ENCODE assay signal across 8 cellular contexts in the genomic region with DNA sequence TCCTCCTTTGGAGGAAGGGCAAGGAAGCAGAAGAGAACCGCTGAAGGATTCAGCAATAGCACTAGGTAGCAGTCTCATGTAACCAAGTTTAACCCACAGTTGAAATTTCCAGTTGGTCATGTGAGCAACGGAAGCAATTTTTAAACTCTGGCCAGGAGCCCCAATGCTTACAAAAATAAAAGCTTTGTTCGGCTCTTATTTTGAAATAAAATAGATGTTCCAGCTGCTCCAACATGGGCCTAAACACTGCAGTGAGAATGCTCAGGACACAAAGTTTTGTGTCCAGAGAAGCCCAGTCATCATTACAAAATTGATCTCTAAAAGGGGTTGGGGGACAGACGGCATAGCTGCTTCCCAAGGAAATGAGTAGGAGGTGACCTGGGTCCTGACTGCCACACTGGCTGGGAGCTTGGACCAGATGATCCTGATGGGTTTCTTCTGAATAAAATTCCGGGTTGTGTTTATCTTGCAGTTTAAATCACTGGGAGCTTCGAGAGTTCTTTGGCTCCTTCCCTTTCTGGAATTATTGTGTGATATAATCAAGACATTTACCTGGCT. TPM values are rescaled to one million over a fixed set of nuclear protein-coding genes. Genes with fewer than 3 reads are reported as not detected.
DNase-seq lines count a peak whose midpoint lies in the region; ATAC-seq and TF ChIP-seq lines count a peak whose summit lies in the region.

No MANE protein-coding gene starts in this region.

- peak overlapping the region; percentile 97 for H3K27ac Mint-ChIP-seq in CD8-positive, alpha-beta T cell
- H3K27ac Mint-ChIP-seq in activated CD8-positive, alpha-beta T cell treated with anti-CD3 and anti-CD28 coated beads for 36 hours: peak overlapping the region; percentile 90

- POLR2A ChIA-PET in CD8-positive, alpha-beta T cell (lab: Charles Lee): interaction anchor here (0.7 to 5.0 kb wide), 17 partner anchors 13 to 830 kb away, joined by 3 to 70 read pairs (median 6); partner anchors contain the start of genes AGBL3, BPGM, CYREN and SLC35B4
- POLR2A ChIA-PET in activated CD8-positive, alpha-beta T cell treated with anti-CD3 and anti-CD28 coated beads for 36 hours (lab: Charles Lee): interaction anchor here (0.6 to 9.5 kb wide), 9 partner anchors 9 to 415 kb away, joined by 3 to 204 read pairs (median 4); partner anchors contain the start of genes AGBL3 and CYREN
- POLR2A ChIA-PET in GM10248 (lab: Yijun Ruan, JAX): interaction anchor here (0.8 to 2.2 kb wide), 3 partner anchors 11 to 152 kb away, joined by 3 to 7 read pairs (median 4); no protein-coding TSS in a partner anchor

- H3K36me3 Mint-ChIP-seq in CD8-positive, alpha-beta T cell: peaks cover 35% of the 10 kb centered on the region
- H3K36me3 Mint-ChIP-seq in activated CD8-positive, alpha-beta T cell treated with anti-CD3 and anti-CD28 coated beads for 36 hours (ENCODE audit: low read depth): peaks cover 25% of the 10 kb centered on the region

- CTCF ChIA-PET in CD8-positive, alpha-beta T cell (lab: Charles Lee): interaction anchor here (1.1 to 3.5 kb wide), 9 partner anchors 9 to 514 kb away, joined by 3 to 27 read pairs (median 4); partner anchors contain the start of genes AGBL3 and CYREN
- CTCF ChIA-PET in activated CD8-positive, alpha-beta T cell treated with anti-CD3 and anti-CD28 coated beads for 36 hours (lab: Charles Lee): interaction anchor here (1.0 to 4.6 kb wide), 8 partner anchors 12 to 160 kb away, joined by 3 to 44 read pairs (median 4); partner anchors contain the start of genes AGBL3, CYREN and WDR91
- CTCF ChIA-PET in GM10248 (lab: Yijun Ruan, JAX): interaction anchor here (0.9 to 6.1 kb wide), 8 partner anchors 12 to 160 kb away, joined by 3 to 38 read pairs (median 8); partner anchors contain the start of genes AGBL3 and CYREN

- no peaks in the 10 kb centered on the region for H3K9me3 ChIP-seq in CD8-positive, alpha-beta T cell (ENCODE audit: low read length)
- no peaks in the 10 kb centered on the region for H3K9me3 ChIP-seq in right cardiac atrium (ENCODE audit: control insufficient read depth, low read length)
- no peaks in the 10 kb centered on the region for H3K9me3 ChIP-seq in stomach smooth muscle (ENCODE audit: control insufficient read depth in 2 of 2, low read length in 2 of 2)

- H3K4me1 ChIP-seq in CD8-positive, alpha-beta T cell (ENCODE audit: insufficient read depth, low read length): peaks cover 47% of the 10 kb centered on the region
- H3K4me1 ChIP-seq in right cardiac atrium (ENCODE audit: control insufficient read depth, insufficient read depth, low read length) (peaks cover 11% of the 10 kb centered on the region), stomach smooth muscle (ENCODE audit: control insufficient read depth, insufficient read depth, low read length) (peaks cover 4% of the 10 kb centered on the region)

- no peaks in the 10 kb centered on the region for H3K9me3 Mint-ChIP-seq in CD8-positive, alpha-beta T cell
- H3K9me3 Mint-ChIP-seq in activated CD8-positive, alpha-beta T cell treated with anti-CD3 and anti-CD28 coated beads for 36 hours: no peaks in the 10 kb centered on the region

- no peak for TF ChIP-seq CTCF in CD8-positive, alpha-beta T cell (IDR thresholded peaks at IDR 0.05)
- TF ChIP-seq CTCF in activated CD8-positive, alpha-beta T cell treated with anti-CD3 and anti-CD28 coated beads for 36 hours (IDR thresholded peaks at IDR 0.05): no peak
- TF ChIP-seq CTCF in GM10248 (IDR thresholded peaks at IDR 0.05; ENCODE audit: control extremely low read depth, extremely low read depth, low read depth, missing control alignments): no peak

- peak overlapping the region; percentile 60 for H3K4me3 ChIP-seq in CD8-positive, alpha-beta T cell (ENCODE audit: low read depth, low read length)
- H3K4me3 ChIP-seq in right cardiac atrium (ENCODE audit: low read length) (peak overlapping the region; percentile 75), stomach smooth muscle (ENCODE audit: low read length in 2 of 2) (peak overlapping the region; percentile 83 to 87)

- peak in 1 of 7 experiments; percentile 53 for DNase-seq in CD8-positive, alpha-beta T cell
- DNase-seq in activated CD8-positive, alpha-beta T cell treated with anti-CD3 and anti-CD28 coated beads for 36 hours: no peak
- no peak for DNase-seq in right cardiac atrium
- no peak for DNase-seq in NCI-H1048 (lab: John Stamatoyannopoulos, UW)
- DNase-seq in GM10248 (ENCODE audit: extremely low spot score): no peak
- no peak for DNase-seq in D341Med (ENCODE audit: low spot score)

- H3K9ac ChIP-seq in stomach smooth muscle (ENCODE audit: low read length in 2 of 2): peak overlapping the region; percentile 80 to 88

- no peaks in the 10 kb centered on the region for H3K27me3 Mint-ChIP-seq in CD8-positive, alpha-beta T cell (ENCODE audit: low read depth)
- H3K27me3 Mint-ChIP-seq in activated CD8-positive, alpha-beta T cell treated with anti-CD3 and anti-CD28 coated beads for 36 hours: no peaks in the 10 kb centered on the region

- H3K27me3 ChIP-seq in CD8-positive, alpha-beta T cell (ENCODE audit: insufficient read depth, low read length): no peaks in the 10 kb centered on the region
- H3K27me3 ChIP-seq in right cardiac atrium (ENCODE audit: control insufficient read depth, insufficient read depth) (no peaks in the 10 kb centered on the region), stomach smooth muscle (ENCODE audit: control insufficient read depth in 1 of 2, insufficient read depth in 2 of 2, low read length in 2 of 2) (no peaks in the 10 kb centered on the region)

- WGBS in right cardiac atrium: 17% methylated on average over 6 of the region's 6 CpGs

- intact Hi-C loops in CD8-positive, alpha-beta T cell (cut with DNase I, micrococcal nuclease): loop anchor here (1.0 to 10.0 kb wide), 5 partner anchors 64 to 833 kb away; partner anchors contain the start of genes BPGM (in 2 of the 2), AKR1B1 (in 1 of the 2), SLC35B4 (in 1 of the 2) and WDR91 (in 1 of the 2)
- intact Hi-C loops in activated CD8-positive, alpha-beta T cell treated with anti-CD3 and anti-CD28 coated beads for 36 hours (cut with micrococcal nuclease): loop anchor here (5.0 kb wide), 1 partner anchor 160 kb away; the partner anchor contains the start of gene AGBL3
- intact Hi-C loops in right cardiac atrium (cut with DNase I): no loop called here

- peaks cover 5% of the 10 kb centered on the region for H3K36me3 ChIP-seq in CD8-positive, alpha-beta T cell (ENCODE audit: insufficient read depth, low read length)
- peaks cover 0 to 5% of the 10 kb centered on the region in 2 donors for H3K36me3 ChIP-seq in stomach smooth muscle (ENCODE audit: control insufficient read depth in 2 of 2, insufficient read depth in 2 of 2, low read length in 2 of 2)

- H3K27ac ChIP-seq in CD8-positive, alpha-beta T cell (ENCODE audit: low read depth, low read length): peak overlapping the region; percentile 92
- H3K27ac ChIP-seq in right cardiac atrium (ENCODE audit: low read length) (peak overlapping the region; percentile 97), stomach smooth muscle (ENCODE audit: low read length) (peak overlapping the region; percentile 95)

- ATAC-seq in CD8-positive, alpha-beta T cell: peak; percentile 3
- ATAC-seq in HG02678 (IDR thresholded peaks at IDR 0.05; ENCODE audit: unreplicated experiment) (peak; percentile 8), right cardiac atrium (peak; percentile 58 to 67)
- peak; percentile 15 for ATAC-seq in activated CD8-positive, alpha-beta T cell treated with anti-CD3 and anti-CD28 coated beads for 36 hours

- H3K4me1 Mint-ChIP-seq in CD8-positive, alpha-beta T cell (ENCODE audit: low read depth): peaks cover 74% of the 10 kb centered on the region
- peaks cover 57% of the 10 kb centered on the region for H3K4me1 Mint-ChIP-seq in activated CD8-positive, alpha-beta T cell treated with anti-CD3 and anti-CD28 coated beads for 36 hours (ENCODE audit: low read depth)

- H3K4me3 Mint-ChIP-seq in CD8-positive, alpha-beta T cell: peak overlapping the region; percentile 87
- peak overlapping the region; percentile 80 for H3K4me3 Mint-ChIP-seq in activated CD8-positive, alpha-beta T cell treated with anti-CD3 and anti-CD28 coated beads for 36 hours

RNA-seq across cellular contexts. Expression of gene TMEM140, which starts 0.5 kb away (rescaled TPM):
- total RNA-seq in CD8-positive, alpha-beta T cell: 10 to 100 TPM; 18.8 to 21.8 TPM
- total RNA-seq in activated CD8-positive, alpha-beta T cell treated with anti-CD3 and anti-CD28 coated beads for 36 hours: 1 to 10 TPM; 6.2 to 7.6 TPM
- total RNA-seq in right cardiac atrium: 10 to 100 TPM in 2 of 4 donors, 1 to 10 TPM in 2; 6.3 to 13.0 (median 9.9) TPM
- polyA plus RNA-seq in right cardiac atrium: 13.3 TPM

RNA-seq across cellular contexts. Expression of gene CYREN, which starts 23.1 kb away (rescaled TPM):
- 10 to 100 TPM; 14.0 to 15.2 TPM for total RNA-seq in CD8-positive, alpha-beta T cell
- total RNA-seq in activated CD8-positive, alpha-beta T cell treated with anti-CD3 and anti-CD28 coated beads for 36 hours: 10 to 100 TPM; 32.5 to 35.4 TPM
- 10 to 100 TPM; 31.8 to 40.5 (median 33.3) TPM for total RNA-seq in right cardiac atrium
- polyA plus RNA-seq in right cardiac atrium: 27.7 TPM

Comparison
In these comparisons a context has a peak if more than half of its experiments do, and no peak if none do; other contexts are left out.
1. ATAC-seq: peak in every context shown above with its lines; median percentile 62 in right cardiac atrium; 15 in activated CD8-positive, alpha-beta T cell treated with anti-CD3 and anti-CD28 coated beads for 36 hours; 8 in HG02678; 3 in CD8-positive, alpha-beta T cell.
2. intact Hi-C loops: an anchor here in CD8-positive, alpha-beta T cell (1.0 to 10.0 kb wide) and activated CD8-positive, alpha-beta T cell treated with anti-CD3 and anti-CD28 coated beads for 36 hours (5.0 kb wide); none called in right cardiac atrium.